ENCODE assay signal across 3 cellular contexts in the genomic region with DNA sequence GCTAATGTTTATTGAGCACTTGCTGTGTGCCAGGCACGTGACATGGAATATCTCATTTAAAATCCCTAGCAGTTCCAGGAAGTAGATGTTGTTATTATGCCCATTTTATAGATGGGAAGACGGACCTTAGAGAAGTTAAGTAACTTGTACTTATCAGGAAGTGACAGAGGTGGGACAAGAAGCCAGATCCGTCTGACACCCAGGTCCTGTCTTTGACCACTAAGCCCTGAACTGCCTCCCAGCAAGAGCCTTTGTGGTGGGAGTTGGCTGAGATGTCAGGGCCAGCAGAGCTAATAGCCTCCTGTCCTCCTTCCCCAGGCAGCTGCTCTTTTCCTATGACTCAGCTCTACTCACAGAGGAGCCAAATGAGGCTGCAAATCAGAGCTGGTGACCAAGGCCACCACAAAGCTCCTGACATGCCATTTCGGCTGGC.
A peak's percentile ranks its signal among the peaks of the same experiment; 100 is the strongest.
TF ChIP-seq lines count a peak whose summit lies in the region.

No MANE protein-coding gene starts in this region.

TF ChIP-seq in SK-N-SH, 30 proteins besides CTCF, POLR2A, EP300 and RAD21:
- TF ChIP-seq, protein P1, sequence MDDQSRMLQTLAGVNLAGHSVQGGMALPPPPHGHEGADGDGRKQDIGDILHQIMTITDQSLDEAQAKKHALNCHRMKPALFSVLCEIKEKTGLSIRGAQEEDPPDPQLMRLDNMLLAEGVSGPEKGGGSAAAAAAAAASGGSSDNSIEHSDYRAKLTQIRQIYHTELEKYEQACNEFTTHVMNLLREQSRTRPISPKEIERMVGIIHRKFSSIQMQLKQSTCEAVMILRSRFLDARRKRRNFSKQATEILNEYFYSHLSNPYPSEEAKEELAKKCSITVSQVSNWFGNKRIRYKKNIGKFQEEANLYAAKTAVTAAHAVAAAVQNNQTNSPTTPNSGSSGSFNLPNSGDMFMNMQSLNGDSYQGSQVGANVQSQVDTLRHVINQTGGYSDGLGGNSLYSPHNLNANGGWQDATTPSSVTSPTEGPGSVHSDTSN (IDR thresholded peaks at IDR 0.05): no peak
- TF ChIP-seq FOXJ3 (CRISPR knock-in tag; IDR thresholded peaks at IDR 0.05) (no peak), FOSL2 (IDR thresholded peaks at IDR 0.05; ENCODE audit: borderline replicate concordance, low read depth) (0 out of 2 replicates have a peak, but pooled peaks have one; percentile 5)
- TF ChIP-seq, protein P2, sequence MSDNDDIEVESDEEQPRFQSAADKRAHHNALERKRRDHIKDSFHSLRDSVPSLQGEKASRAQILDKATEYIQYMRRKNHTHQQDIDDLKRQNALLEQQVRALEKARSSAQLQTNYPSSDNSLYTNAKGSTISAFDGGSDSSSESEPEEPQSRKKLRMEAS (IDR thresholded peaks at IDR 0.05; ENCODE audit: low read depth): no peak

TF ChIP-seq in SK-N-SH treated with all-trans-retinoic acid at 6 μM for 48 hours, 23 proteins besides CTCF, POLR2A, EP300 and RAD21:
- TF ChIP-seq, protein P3, sequence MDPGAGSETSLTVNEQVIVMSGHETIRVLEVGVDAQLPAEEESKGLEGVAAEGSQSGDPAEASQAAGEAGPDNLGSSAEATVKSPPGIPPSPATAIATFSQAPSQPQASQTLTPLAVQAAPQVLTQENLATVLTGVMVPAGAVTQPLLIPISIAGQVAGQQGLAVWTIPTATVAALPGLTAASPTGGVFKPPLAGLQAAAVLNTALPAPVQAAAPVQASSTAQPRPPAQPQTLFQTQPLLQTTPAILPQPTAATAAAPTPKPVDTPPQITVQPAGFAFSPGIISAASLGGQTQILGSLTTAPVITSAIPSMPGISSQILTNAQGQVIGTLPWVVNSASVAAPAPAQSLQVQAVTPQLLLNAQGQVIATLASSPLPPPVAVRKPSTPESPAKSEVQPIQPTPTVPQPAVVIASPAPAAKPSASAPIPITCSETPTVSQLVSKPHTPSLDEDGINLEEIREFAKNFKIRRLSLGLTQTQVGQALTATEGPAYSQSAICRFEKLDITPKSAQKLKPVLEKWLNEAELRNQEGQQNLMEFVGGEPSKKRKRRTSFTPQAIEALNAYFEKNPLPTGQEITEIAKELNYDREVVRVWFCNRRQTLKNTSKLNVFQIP (CRISPR knock-in tag; IDR thresholded peaks at IDR 0.05; ENCODE audit: borderline replicate concordance, low read depth): no peak
- TF ChIP-seq ARNTL (CRISPR knock-in tag; IDR thresholded peaks at IDR 0.05; ENCODE audit: borderline replicate concordance, low read depth): no peak
- TF ChIP-seq ZNF8 (CRISPR knock-in tag; IDR thresholded peaks at IDR 0.05): no peak
- TF ChIP-seq ZFP3 (CRISPR knock-in tag; IDR thresholded peaks at IDR 0.05): no peak
- TF ChIP-seq, protein P4, sequence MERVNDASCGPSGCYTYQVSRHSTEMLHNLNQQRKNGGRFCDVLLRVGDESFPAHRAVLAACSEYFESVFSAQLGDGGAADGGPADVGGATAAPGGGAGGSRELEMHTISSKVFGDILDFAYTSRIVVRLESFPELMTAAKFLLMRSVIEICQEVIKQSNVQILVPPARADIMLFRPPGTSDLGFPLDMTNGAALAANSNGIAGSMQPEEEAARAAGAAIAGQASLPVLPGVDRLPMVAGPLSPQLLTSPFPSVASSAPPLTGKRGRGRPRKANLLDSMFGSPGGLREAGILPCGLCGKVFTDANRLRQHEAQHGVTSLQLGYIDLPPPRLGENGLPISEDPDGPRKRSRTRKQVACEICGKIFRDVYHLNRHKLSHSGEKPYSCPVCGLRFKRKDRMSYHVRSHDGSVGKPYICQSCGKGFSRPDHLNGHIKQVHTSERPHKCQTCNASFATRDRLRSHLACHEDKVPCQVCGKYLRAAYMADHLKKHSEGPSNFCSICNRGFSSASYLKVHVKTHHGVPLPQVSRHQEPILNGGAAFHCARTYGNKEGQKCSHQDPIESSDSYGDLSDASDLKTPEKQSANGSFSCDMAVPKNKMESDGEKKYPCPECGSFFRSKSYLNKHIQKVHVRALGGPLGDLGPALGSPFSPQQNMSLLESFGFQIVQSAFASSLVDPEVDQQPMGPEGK (CRISPR knock-in tag; IDR thresholded peaks at IDR 0.05; ENCODE audit: borderline replicate concordance): no peak
- TF ChIP-seq, protein P5, sequence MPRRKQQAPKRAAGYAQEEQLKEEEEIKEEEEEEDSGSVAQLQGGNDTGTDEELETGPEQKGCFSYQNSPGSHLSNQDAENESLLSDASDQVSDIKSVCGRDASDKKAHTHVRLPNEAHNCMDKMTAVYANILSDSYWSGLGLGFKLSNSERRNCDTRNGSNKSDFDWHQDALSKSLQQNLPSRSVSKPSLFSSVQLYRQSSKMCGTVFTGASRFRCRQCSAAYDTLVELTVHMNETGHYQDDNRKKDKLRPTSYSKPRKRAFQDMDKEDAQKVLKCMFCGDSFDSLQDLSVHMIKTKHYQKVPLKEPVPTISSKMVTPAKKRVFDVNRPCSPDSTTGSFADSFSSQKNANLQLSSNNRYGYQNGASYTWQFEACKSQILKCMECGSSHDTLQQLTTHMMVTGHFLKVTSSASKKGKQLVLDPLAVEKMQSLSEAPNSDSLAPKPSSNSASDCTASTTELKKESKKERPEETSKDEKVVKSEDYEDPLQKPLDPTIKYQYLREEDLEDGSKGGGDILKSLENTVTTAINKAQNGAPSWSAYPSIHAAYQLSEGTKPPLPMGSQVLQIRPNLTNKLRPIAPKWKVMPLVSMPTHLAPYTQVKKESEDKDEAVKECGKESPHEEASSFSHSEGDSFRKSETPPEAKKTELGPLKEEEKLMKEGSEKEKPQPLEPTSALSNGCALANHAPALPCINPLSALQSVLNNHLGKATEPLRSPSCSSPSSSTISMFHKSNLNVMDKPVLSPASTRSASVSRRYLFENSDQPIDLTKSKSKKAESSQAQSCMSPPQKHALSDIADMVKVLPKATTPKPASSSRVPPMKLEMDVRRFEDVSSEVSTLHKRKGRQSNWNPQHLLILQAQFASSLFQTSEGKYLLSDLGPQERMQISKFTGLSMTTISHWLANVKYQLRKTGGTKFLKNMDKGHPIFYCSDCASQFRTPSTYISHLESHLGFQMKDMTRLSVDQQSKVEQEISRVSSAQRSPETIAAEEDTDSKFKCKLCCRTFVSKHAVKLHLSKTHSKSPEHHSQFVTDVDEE (CRISPR knock-in tag; IDR thresholded peaks at IDR 0.05): no peak
TF ChIP-seq in SK-N-SH treated with all-trans-retinoic acid at 6 μM for 48 hours: peak in this region for 0.

TF ChIP-seq in H1, 55 proteins besides CTCF, POLR2A, EP300 and RAD21:
- no peak for TF ChIP-seq NRF1 (IDR thresholded peaks at IDR 0.05; ENCODE audit: low read depth, low read length)
- TF ChIP-seq CBX5 (IDR thresholded peaks at IDR 0.05; ENCODE audit: low read depth, low read length): no peak
- TF ChIP-seq SUZ12 (IDR thresholded peaks at IDR 0.05; ENCODE audit: low read length): no peak
- no peak for TF ChIP-seq RNF2 (IDR thresholded peaks at IDR 0.05; ENCODE audit: borderline replicate concordance, low read depth, low read length, missing control alignments, poor library complexity, severe bottlenecking)
- TF ChIP-seq CBX8 (IDR thresholded peaks at IDR 0.05; ENCODE audit: borderline replicate concordance, low read depth, low read length): no peak
- no peak for TF ChIP-seq EGR1 (IDR thresholded peaks at IDR 0.05; ENCODE audit: borderline replicate concordance, low read depth, low read length)
- TF ChIP-seq, protein P6, sequence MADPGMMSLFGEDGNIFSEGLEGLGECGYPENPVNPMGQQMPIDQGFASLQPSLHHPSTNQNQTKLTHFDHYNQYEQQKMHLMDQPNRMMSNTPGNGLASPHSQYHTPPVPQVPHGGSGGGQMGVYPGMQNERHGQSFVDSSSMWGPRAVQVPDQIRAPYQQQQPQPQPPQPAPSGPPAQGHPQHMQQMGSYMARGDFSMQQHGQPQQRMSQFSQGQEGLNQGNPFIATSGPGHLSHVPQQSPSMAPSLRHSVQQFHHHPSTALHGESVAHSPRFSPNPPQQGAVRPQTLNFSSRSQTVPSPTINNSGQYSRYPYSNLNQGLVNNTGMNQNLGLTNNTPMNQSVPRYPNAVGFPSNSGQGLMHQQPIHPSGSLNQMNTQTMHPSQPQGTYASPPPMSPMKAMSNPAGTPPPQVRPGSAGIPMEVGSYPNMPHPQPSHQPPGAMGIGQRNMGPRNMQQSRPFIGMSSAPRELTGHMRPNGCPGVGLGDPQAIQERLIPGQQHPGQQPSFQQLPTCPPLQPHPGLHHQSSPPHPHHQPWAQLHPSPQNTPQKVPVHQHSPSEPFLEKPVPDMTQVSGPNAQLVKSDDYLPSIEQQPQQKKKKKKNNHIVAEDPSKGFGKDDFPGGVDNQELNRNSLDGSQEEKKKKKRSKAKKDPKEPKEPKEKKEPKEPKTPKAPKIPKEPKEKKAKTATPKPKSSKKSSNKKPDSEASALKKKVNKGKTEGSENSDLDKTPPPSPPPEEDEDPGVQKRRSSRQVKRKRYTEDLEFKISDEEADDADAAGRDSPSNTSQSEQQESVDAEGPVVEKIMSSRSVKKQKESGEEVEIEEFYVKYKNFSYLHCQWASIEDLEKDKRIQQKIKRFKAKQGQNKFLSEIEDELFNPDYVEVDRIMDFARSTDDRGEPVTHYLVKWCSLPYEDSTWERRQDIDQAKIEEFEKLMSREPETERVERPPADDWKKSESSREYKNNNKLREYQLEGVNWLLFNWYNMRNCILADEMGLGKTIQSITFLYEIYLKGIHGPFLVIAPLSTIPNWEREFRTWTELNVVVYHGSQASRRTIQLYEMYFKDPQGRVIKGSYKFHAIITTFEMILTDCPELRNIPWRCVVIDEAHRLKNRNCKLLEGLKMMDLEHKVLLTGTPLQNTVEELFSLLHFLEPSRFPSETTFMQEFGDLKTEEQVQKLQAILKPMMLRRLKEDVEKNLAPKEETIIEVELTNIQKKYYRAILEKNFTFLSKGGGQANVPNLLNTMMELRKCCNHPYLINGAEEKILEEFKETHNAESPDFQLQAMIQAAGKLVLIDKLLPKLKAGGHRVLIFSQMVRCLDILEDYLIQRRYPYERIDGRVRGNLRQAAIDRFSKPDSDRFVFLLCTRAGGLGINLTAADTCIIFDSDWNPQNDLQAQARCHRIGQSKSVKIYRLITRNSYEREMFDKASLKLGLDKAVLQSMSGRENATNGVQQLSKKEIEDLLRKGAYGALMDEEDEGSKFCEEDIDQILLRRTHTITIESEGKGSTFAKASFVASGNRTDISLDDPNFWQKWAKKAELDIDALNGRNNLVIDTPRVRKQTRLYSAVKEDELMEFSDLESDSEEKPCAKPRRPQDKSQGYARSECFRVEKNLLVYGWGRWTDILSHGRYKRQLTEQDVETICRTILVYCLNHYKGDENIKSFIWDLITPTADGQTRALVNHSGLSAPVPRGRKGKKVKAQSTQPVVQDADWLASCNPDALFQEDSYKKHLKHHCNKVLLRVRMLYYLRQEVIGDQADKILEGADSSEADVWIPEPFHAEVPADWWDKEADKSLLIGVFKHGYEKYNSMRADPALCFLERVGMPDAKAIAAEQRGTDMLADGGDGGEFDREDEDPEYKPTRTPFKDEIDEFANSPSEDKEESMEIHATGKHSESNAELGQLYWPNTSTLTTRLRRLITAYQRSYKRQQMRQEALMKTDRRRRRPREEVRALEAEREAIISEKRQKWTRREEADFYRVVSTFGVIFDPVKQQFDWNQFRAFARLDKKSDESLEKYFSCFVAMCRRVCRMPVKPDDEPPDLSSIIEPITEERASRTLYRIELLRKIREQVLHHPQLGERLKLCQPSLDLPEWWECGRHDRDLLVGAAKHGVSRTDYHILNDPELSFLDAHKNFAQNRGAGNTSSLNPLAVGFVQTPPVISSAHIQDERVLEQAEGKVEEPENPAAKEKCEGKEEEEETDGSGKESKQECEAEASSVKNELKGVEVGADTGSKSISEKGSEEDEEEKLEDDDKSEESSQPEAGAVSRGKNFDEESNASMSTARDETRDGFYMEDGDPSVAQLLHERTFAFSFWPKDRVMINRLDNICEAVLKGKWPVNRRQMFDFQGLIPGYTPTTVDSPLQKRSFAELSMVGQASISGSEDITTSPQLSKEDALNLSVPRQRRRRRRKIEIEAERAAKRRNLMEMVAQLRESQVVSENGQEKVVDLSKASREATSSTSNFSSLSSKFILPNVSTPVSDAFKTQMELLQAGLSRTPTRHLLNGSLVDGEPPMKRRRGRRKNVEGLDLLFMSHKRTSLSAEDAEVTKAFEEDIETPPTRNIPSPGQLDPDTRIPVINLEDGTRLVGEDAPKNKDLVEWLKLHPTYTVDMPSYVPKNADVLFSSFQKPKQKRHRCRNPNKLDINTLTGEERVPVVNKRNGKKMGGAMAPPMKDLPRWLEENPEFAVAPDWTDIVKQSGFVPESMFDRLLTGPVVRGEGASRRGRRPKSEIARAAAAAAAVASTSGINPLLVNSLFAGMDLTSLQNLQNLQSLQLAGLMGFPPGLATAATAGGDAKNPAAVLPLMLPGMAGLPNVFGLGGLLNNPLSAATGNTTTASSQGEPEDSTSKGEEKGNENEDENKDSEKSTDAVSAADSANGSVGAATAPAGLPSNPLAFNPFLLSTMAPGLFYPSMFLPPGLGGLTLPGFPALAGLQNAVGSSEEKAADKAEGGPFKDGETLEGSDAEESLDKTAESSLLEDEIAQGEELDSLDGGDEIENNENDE (IDR thresholded peaks at IDR 0.05; ENCODE audit: insufficient replicate concordance, low read length): no peak
- no peak for TF ChIP-seq PHF8 (conservative IDR thresholded peaks at IDR 0.05; ENCODE audit: low read depth, low read length)
- TF ChIP-seq BACH1 (IDR thresholded peaks at IDR 0.05; ENCODE audit: low read length): no peak
- TF ChIP-seq KDM5A (IDR thresholded peaks at IDR 0.05; ENCODE audit: low read length): no peak
- TF ChIP-seq SP2 (IDR thresholded peaks at IDR 0.05; ENCODE audit: low read length): no peak
- TF ChIP-seq ASH2L (IDR thresholded peaks at IDR 0.05; ENCODE audit: low read length): no peak
- TF ChIP-seq JUN (IDR thresholded peaks at IDR 0.05; ENCODE audit: low read depth, low read length): no peak
- no peak for TF ChIP-seq RFX5 (IDR thresholded peaks at IDR 0.05; ENCODE audit: borderline replicate concordance, low read depth, low read length)
- TF ChIP-seq, protein P7, sequence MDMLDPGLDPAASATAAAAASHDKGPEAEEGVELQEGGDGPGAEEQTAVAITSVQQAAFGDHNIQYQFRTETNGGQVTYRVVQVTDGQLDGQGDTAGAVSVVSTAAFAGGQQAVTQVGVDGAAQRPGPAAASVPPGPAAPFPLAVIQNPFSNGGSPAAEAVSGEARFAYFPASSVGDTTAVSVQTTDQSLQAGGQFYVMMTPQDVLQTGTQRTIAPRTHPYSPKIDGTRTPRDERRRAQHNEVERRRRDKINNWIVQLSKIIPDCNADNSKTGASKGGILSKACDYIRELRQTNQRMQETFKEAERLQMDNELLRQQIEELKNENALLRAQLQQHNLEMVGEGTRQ (IDR thresholded peaks at IDR 0.05; ENCODE audit: low read length): no peak
